ENCODE assay signal across 18 cellular contexts in the genomic region with DNA sequence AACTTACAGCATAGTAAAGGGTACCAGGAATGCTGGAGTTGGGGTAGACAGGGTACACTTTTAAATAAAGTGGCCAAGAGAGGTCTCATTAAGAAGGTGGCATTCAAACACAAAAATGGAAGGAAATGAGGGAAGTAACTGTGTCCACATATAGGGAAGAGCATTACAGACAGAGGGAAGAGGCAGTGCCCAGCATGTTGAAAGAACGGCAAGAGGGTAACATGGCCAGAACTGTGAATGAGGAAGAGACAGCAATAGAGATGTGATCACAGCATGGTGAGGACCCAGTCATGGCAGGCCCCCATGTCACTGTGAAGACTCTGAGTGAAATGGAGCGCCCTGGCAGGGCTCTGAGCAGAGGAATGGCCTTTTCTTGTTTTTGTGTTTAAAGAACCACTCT. TPM values are rescaled to one million over a fixed set of nuclear protein-coding genes. Genes with fewer than 3 reads are reported as not detected.
DNase-seq lines count a peak whose midpoint lies in the region; ATAC-seq and TF ChIP-seq lines count a peak whose summit lies in the region.
"Had no signal": no experiment of that assay in that cellular context is flagged by ENCODE, and none has a peak within 500 bp of the region (broad histone marks: within the 10 kb centered on the region; RNA-seq: fewer than 3 reads in every experiment).

No MANE protein-coding gene starts in this region.

- no peak overlapping the region for H3K27ac ChIP-seq in CD8-positive, alpha-beta T cell (ENCODE audit: low read depth, low read length)
- H3K27ac ChIP-seq in left lung = peak overlapping the region in 1 of 2 donors; percentile 42
- H3K27ac ChIP-seq in Peyer's patch = no peak overlapping the region

- DNase-seq in CD14-positive monocyte (ENCODE audit: low spot score) = peak; percentile 55
- no peak for DNase-seq in CD8-positive, alpha-beta T cell
- peak; percentile 11 for DNase-seq in SKM-1 treated with dmso at 0.1 percent for 144 hours (lab: John Stamatoyannopoulos, UW; ENCODE audit: unreplicated experiment)
- no peak for DNase-seq in left lung
- no peak for DNase-seq in Peyer's patch
- DNase-seq in NOMO-1 treated with dmso at 0.1 percent for 144 hours (lab: John Stamatoyannopoulos, UW; ENCODE audit: unreplicated experiment) = no peak
- DNase-seq: C1 segment of cervical spinal cord, Caco-2, KBM-7, NCI-H1417 treated with DMSO at 0.1 percent for 48 hours, NCI-H2029, NCI-H345, NCI-H524 treated with DMSO at 0.1 percent for 48 hours, Right ventricle myocardium superior, SK-N-SH, T-helper 1 cell had no signal

- no peak for TF ChIP-seq POLR2A in Peyer's patch (IDR thresholded peaks at IDR 0.05)

- H3K36me3 Mint-ChIP-seq in CD14-positive monocyte = peaks cover 0 to 5% of the 10 kb centered on the region in 2 donors
- no peaks in the 10 kb centered on the region for H3K36me3 Mint-ChIP-seq in CD8-positive, alpha-beta T cell
- no peaks in the 10 kb centered on the region for H3K36me3 Mint-ChIP-seq in stimulated activated memory B cell treated with anti-CD40 and anti-IgM and Interleukin-4, amounts not matched to agents 10 μg/mL and 1 μg/mL and 100 μg/mL, for 72 hours

- H3K4me1 Mint-ChIP-seq in CD14-positive monocyte = peaks cover 50% of the 10 kb centered on the region
- H3K4me1 Mint-ChIP-seq in CD8-positive, alpha-beta T cell (ENCODE audit: low read depth) = peaks cover 16% of the 10 kb centered on the region
- H3K4me1 Mint-ChIP-seq in stimulated activated memory B cell treated with anti-CD40 and anti-IgM and Interleukin-4, amounts not matched to agents 10 μg/mL and 1 μg/mL and 100 μg/mL, for 72 hours = peaks cover 19% of the 10 kb centered on the region

- POLR2A ChIA-PET in CD8-positive, alpha-beta T cell (lab: Charles Lee) = no interaction called here

- H3K36me3 ChIP-seq in CD8-positive, alpha-beta T cell (ENCODE audit: insufficient read depth, low read length) = no peaks in the 10 kb centered on the region
- H3K36me3 ChIP-seq in left lung = no peaks in the 10 kb centered on the region
- no peaks in the 10 kb centered on the region for H3K36me3 ChIP-seq in Peyer's patch

- H3K4me3 ChIP-seq in CD8-positive, alpha-beta T cell (ENCODE audit: low read depth, low read length) = no peak overlapping the region
- H3K4me3 ChIP-seq in left lung = no peak overlapping the region
- no peak overlapping the region for H3K4me3 ChIP-seq in Peyer's patch

- peaks cover 0 to 2% (median 0%) of the 10 kb centered on the region in 7 donors for H3K9me3 Mint-ChIP-seq in CD14-positive monocyte
- H3K9me3 Mint-ChIP-seq in CD8-positive, alpha-beta T cell = no peaks in the 10 kb centered on the region
- H3K9me3 Mint-ChIP-seq in stimulated activated memory B cell treated with anti-CD40 and anti-IgM and Interleukin-4, amounts not matched to agents 10 μg/mL and 1 μg/mL and 100 μg/mL, for 72 hours = no peaks in the 10 kb centered on the region

- H3K4me1 ChIP-seq in CD8-positive, alpha-beta T cell (ENCODE audit: insufficient read depth, low read length) = peaks cover 8% of the 10 kb centered on the region
- H3K4me1 ChIP-seq in left lung = peaks cover 4 to 37% of the 10 kb centered on the region in 2 donors
- peaks cover 0 to 16% (median 3%) of the 10 kb centered on the region in 4 donors for H3K4me1 ChIP-seq in Peyer's patch
- H3K4me1 ChIP-seq: Caco-2 had no signal

- peak overlapping the region in 1 of 2 donors; percentile 1 for H3K4me3 Mint-ChIP-seq in CD14-positive monocyte
- H3K4me3 Mint-ChIP-seq in CD8-positive, alpha-beta T cell = no peak overlapping the region
- no peak overlapping the region for H3K4me3 Mint-ChIP-seq in stimulated activated memory B cell treated with anti-CD40 and anti-IgM and Interleukin-4, amounts not matched to agents 10 μg/mL and 1 μg/mL and 100 μg/mL, for 72 hours

- H3K27ac Mint-ChIP-seq in CD14-positive monocyte = peak overlapping the region; percentile 87 to 94 (median 89)
- peak overlapping the region; percentile 1 for H3K27ac Mint-ChIP-seq in CD8-positive, alpha-beta T cell
- H3K27ac Mint-ChIP-seq in stimulated activated memory B cell treated with anti-CD40 and anti-IgM and Interleukin-4, amounts not matched to agents 10 μg/mL and 1 μg/mL and 100 μg/mL, for 72 hours = no peak overlapping the region

- no peaks in the 10 kb centered on the region for H3K27me3 ChIP-seq in CD8-positive, alpha-beta T cell (ENCODE audit: insufficient read depth, low read length)
- H3K27me3 ChIP-seq in left lung (no peaks in the 10 kb centered on the region), Peyer's patch (no peaks in the 10 kb centered on the region)

- H3K9me3 ChIP-seq in CD8-positive, alpha-beta T cell (ENCODE audit: low read length) = no peaks in the 10 kb centered on the region
- H3K9me3 ChIP-seq in left lung (no peaks in the 10 kb centered on the region), Peyer's patch (no peaks in the 10 kb centered on the region)
- H3K9me3 ChIP-seq: Caco-2, SK-N-SH had no signal

- intact Hi-C loops in CD14-positive monocyte (cut with micrococcal nuclease) (no loop called here), left lung (cut with DNase I) (no loop called here)
- intact Hi-C loops in CD8-positive, alpha-beta T cell (cut with DNase I, micrococcal nuclease) = loop anchor here in 1 of 2 experiments (5.0 kb wide), 1 partner anchor 67 kb away; no protein-coding TSS in a partner anchor

- ATAC-seq in CD8-positive, alpha-beta T cell = no peak
- ATAC-seq in left lung = peak; percentile 15
- no peak for ATAC-seq in stimulated activated memory B cell treated with anti-CD40 and anti-IgM and Interleukin-4, amounts not matched to agents 10 μg/mL and 1 μg/mL and 100 μg/mL, for 72 hours
- ATAC-seq in HG03196 (IDR thresholded peaks at IDR 0.05; ENCODE audit: unreplicated experiment) = no peak

- CTCF ChIA-PET in CD8-positive, alpha-beta T cell (lab: Charles Lee) = no interaction called here

- H3K27me3 Mint-ChIP-seq in CD14-positive monocyte (ENCODE audit: low read depth in 3 of 3) = no peaks in the 10 kb centered on the region
- no peaks in the 10 kb centered on the region for H3K27me3 Mint-ChIP-seq in CD8-positive, alpha-beta T cell (ENCODE audit: low read depth)
- H3K27me3 Mint-ChIP-seq in stimulated activated memory B cell treated with anti-CD40 and anti-IgM and Interleukin-4, amounts not matched to agents 10 μg/mL and 1 μg/mL and 100 μg/mL, for 72 hours = no peaks in the 10 kb centered on the region

- TF ChIP-seq CTCF in CD14-positive monocyte (IDR thresholded peaks at IDR 0.05) = no peak
- no peak for TF ChIP-seq CTCF in CD8-positive, alpha-beta T cell (IDR thresholded peaks at IDR 0.05)
- TF ChIP-seq CTCF in left lung (IDR thresholded peaks at IDR 0.05) = no peak
- no peak for TF ChIP-seq CTCF in Peyer's patch (IDR thresholded peaks at IDR 0.05)

RNA-seq across cellular contexts. Expression of a gene that starts 35.1 kb away (rescaled TPM):
- 1 to 10 TPM; 1.9 to 5.7 TPM for polyA plus RNA-seq in CD14-positive monocyte
- 10 to 100 TPM; 20.1 to 26.1 TPM for total RNA-seq in CD8-positive, alpha-beta T cell
- total RNA-seq in left lung (10 to 100 TPM; 18.3 to 19.5 TPM), Peyer's patch (10 to 100 TPM; 27.2 to 43.6 (median 36.5) TPM)

Comparison
In these comparisons a context has a peak if more than half of its experiments do, and no peak if none do; other contexts are left out.
1. DNase-seq: peak in CD14-positive monocyte (single experiment) and SKM-1 treated with dmso at 0.1 percent for 144 hours (single experiment); none in CD8-positive, alpha-beta T cell (0 of 7), left lung (0 of 2), Peyer's patch (0 of 3) and NOMO-1 treated with dmso at 0.1 percent for 144 hours (single experiment).